ENCODE assay signal across 18 cellular contexts in genomic region chr21:42308914-42309752, GRCh38. TPM values are rescaled to one million over a fixed set of nuclear protein-coding genes. Genes with fewer than 3 reads are reported as not detected.
DNase-seq lines count a peak whose midpoint lies in the region; TF ChIP-seq lines count a peak whose summit lies in the region.
"Had no signal": no experiment of that assay in that cellular context is flagged by ENCODE, and none has a peak within 500 bp of the region (broad histone marks: within the 10 kb centered on the region; RNA-seq: fewer than 3 reads in every experiment).

No MANE protein-coding gene starts in this region.

- H3K9me3 Mint-ChIP-seq in MCF 10A (ENCODE audit: unreplicated experiment) (no peaks in the 10 kb centered on the region), type B pancreatic cell (no peaks in the 10 kb centered on the region)
- H3K9me3 Mint-ChIP-seq: mesothelial cell of epicardium; stimulated activated naive B cell treated with anti-CD40 and anti-IgM and Interleukin-4, amounts not matched to agents 10 μg/mL and 1 μg/mL and 100 μg/mL, for 72 hours had no signal

- in situ Hi-C loops in T47D (cut with HindIII; ENCODE audit: low pct_unique_long_range_greater_than_20kb, low sequenced_read_pairs), result no loop called here
- in situ Hi-C loops in G401 (cut with HindIII; ENCODE audit: low sequenced_read_pairs), result no loop called here

- H3K36me3 Mint-ChIP-seq in MCF 10A (ENCODE audit: insufficient read depth, unreplicated experiment), result no peaks in the 10 kb centered on the region
- H3K36me3 Mint-ChIP-seq in type B pancreatic cell, result no peaks in the 10 kb centered on the region
- H3K36me3 Mint-ChIP-seq: mesothelial cell of epicardium; stimulated activated naive B cell treated with anti-CD40 and anti-IgM and Interleukin-4, amounts not matched to agents 10 μg/mL and 1 μg/mL and 100 μg/mL, for 72 hours had no signal

- no peaks in the 10 kb centered on the region for H3K79me2 ChIP-seq in PC-9 (ENCODE audit: low read depth)
- H3K79me2 ChIP-seq in hepatocyte, result no peaks in the 10 kb centered on the region

- CTCF ChIA-PET in MCF 10A (lab: Yijun Ruan, JAX) (interaction anchor here (0.6 to 4.3 kb wide), 18 partner anchors 8 to 161 kb away, joined by 3 to 23 read pairs (median 4); no protein-coding TSS in a partner anchor), PC-9 (lab: Charles Lee) (interaction anchor here (0.6 to 0.7 kb wide), 4 partner anchors 54 to 434 kb away, joined by 4 to 18 read pairs (median 8); no protein-coding TSS in a partner anchor)

- no peaks in the 10 kb centered on the region for H3K4me1 Mint-ChIP-seq in MCF 10A (ENCODE audit: insufficient read depth, unreplicated experiment)
- H3K4me1 Mint-ChIP-seq in type B pancreatic cell (ENCODE audit: unreplicated experiment), result peaks cover 11% of the 10 kb centered on the region
- H3K4me1 Mint-ChIP-seq: mesothelial cell of epicardium had no signal

- H3K27ac Mint-ChIP-seq in MCF 10A (ENCODE audit: low read depth, unreplicated experiment) (no peak overlapping the region), type B pancreatic cell (no peak overlapping the region)
- H3K27ac Mint-ChIP-seq: mesothelial cell of epicardium; stimulated activated naive B cell treated with anti-CD40 and anti-IgM and Interleukin-4, amounts not matched to agents 10 μg/mL and 1 μg/mL and 100 μg/mL, for 72 hours had no signal

- H3K4me1 ChIP-seq in PC-9 (replicated peaks; ENCODE audit: insufficient read depth) (no peaks in the 10 kb centered on the region), hepatocyte (ENCODE audit: insufficient read depth) (peaks cover 25% of the 10 kb centered on the region)

- 63% methylated on average over 23 of the region's 23 CpGs for WGBS in hepatocyte (ENCODE audit: low lambda C conversion rate, missing lambda C conversion rate)

- POLR2A ChIA-PET in MCF 10A (lab: Yijun Ruan, JAX), result no interaction called here
- POLR2A ChIA-PET in PC-9 (lab: Charles Lee; ENCODE audit: unreplicated experiment), result no interaction called here

- H2AFZ ChIP-seq in PC-9 (0 out of 2 replicates have a peak overlapping the region, but pooled peaks have one; percentile 5), hepatocyte (no peak overlapping the region)

- no peak for TF ChIP-seq CTCF in MCF 10A (IDR thresholded peaks at IDR 0.05; ENCODE audit: unreplicated experiment)
- TF ChIP-seq CTCF in PC-9 (conservative IDR thresholded peaks at IDR 0.05), result no peak
- TF ChIP-seq CTCF in hepatocyte (IDR thresholded peaks at IDR 0.05; ENCODE audit: poor library complexity), result peak; percentile 3
- no peak for TF ChIP-seq CTCF in type B pancreatic cell (conservative IDR thresholded peaks at IDR 0.05)

- no peaks in the 10 kb centered on the region for H3K27me3 Mint-ChIP-seq in MCF 10A (ENCODE audit: insufficient read depth, unreplicated experiment)
- H3K27me3 Mint-ChIP-seq in type B pancreatic cell, result peaks cover 6% of the 10 kb centered on the region

- H3K9me3 ChIP-seq in PC-9 (ENCODE audit: insufficient read depth, low read depth) (no peaks in the 10 kb centered on the region), hepatocyte (ENCODE audit: low read depth) (no peaks in the 10 kb centered on the region)
- H3K9me3 ChIP-seq: esophagus muscularis mucosa, ovary, Peyer's patch had no signal

- H3K4me3 Mint-ChIP-seq in MCF 10A (ENCODE audit: unreplicated experiment) (no peak overlapping the region), type B pancreatic cell (peak overlapping the region; percentile 34)
- H3K4me3 Mint-ChIP-seq: stimulated activated naive B cell treated with anti-CD40 and anti-IgM and Interleukin-4, amounts not matched to agents 10 μg/mL and 1 μg/mL and 100 μg/mL, for 72 hours had no signal

- H3K27ac ChIP-seq in PC-9 (no peak overlapping the region), hepatocyte (no peak overlapping the region)
- H3K27ac ChIP-seq: esophagus muscularis mucosa, ovary had no signal

- H4K20me1 ChIP-seq in PC-9 (ENCODE audit: insufficient read depth), result no peaks in the 10 kb centered on the region
- no peaks in the 10 kb centered on the region for H4K20me1 ChIP-seq in hepatocyte (ENCODE audit: insufficient read depth, poor library complexity, severe bottlenecking)

- H3K4me2 ChIP-seq in PC-9, result no peak overlapping the region
- H3K4me2 ChIP-seq in hepatocyte, result peak overlapping the region; percentile 86

- H3K4me3 ChIP-seq in PC-9 (no peak overlapping the region), hepatocyte (no peak overlapping the region)
- H3K4me3 ChIP-seq: esophagus muscularis mucosa, ovary had no signal

- DNase-seq in T47D (ENCODE audit: low read depth in 1 of 2, low spot score in 1 of 2) (peak; percentile 66 to 77), MCF 10A (ENCODE audit: unreplicated experiment) (no peak), PC-9 (no peak), hepatocyte (ENCODE audit: low spot score) (no peak), type B pancreatic cell (ENCODE audit: extremely low spot score, unreplicated experiment) (no peak), G401 (ENCODE audit: low spot score) (no peak), NCI-H1436 (lab: John Stamatoyannopoulos, UW) (no peak), A172 (ENCODE audit: low spot score) (no peak)

- H3K27me3 ChIP-seq in PC-9 (ENCODE audit: insufficient read depth, low read depth) (no peaks in the 10 kb centered on the region), hepatocyte (no peaks in the 10 kb centered on the region)
- H3K27me3 ChIP-seq: ovary, Peyer's patch had no signal

- BruUV-seq in MCF 10A (replicated peaks; lab: Mats Ljungman, UMichigan), result no TSS peak
- no TSS peak for BruUV-seq in PC-9 (replicated peaks; lab: Mats Ljungman, UMichigan)

- no peaks in the 10 kb centered on the region for H3F3A ChIP-seq in PC-9 (ENCODE audit: insufficient read depth, low read depth)

- H3K36me3 ChIP-seq in PC-9 (ENCODE audit: low read depth), result no peaks in the 10 kb centered on the region
- H3K36me3 ChIP-seq in hepatocyte (replicated peaks; ENCODE audit: insufficient read depth, low read depth), result no peaks in the 10 kb centered on the region
- H3K36me3 ChIP-seq: esophagus muscularis mucosa, ovary, Peyer's patch had no signal

- intact Hi-C loops in MCF 10A (cut with micrococcal nuclease), result loop anchor here (1.0 kb wide), 2 partner anchors 141 to 164 kb away; no protein-coding TSS in a partner anchor
- intact Hi-C loops in PC-9 (cut with micrococcal nuclease; ENCODE audit: unreplicated experiment), result loop anchor here (2.0 kb wide), 1 partner anchor 72 kb away; no protein-coding TSS in a partner anchor

- H3K9me2 ChIP-seq in PC-9 (ENCODE audit: insufficient read depth) (no peaks in the 10 kb centered on the region), hepatocyte (replicated peaks; ENCODE audit: insufficient read depth) (no peaks in the 10 kb centered on the region)

RNA-seq across cellular contexts. Expression of gene TFF3, which starts 6.1 kb away (rescaled TPM):
- total RNA-seq in MCF 10A (2022) (not detected in 2 replicates), PC-9 (2021) (not detected in 2 replicates), hepatocyte (84.4 and 92.0 TPM in 2 replicates), type B pancreatic cell (ENCODE audit: low replicate concordance) (31.5 and 183 TPM in 2 replicates)
- polyA plus RNA-seq in hepatocyte, result 589 and 696 TPM in 2 replicates
- not detected in 2 replicates for total RNA-seq in G401 (2014; rRNA removed; shearing (Covaris generic))
- total RNA-seq in A172 (2014; rRNA removed; shearing (Covaris generic)), result not detected in 2 replicates
- total RNA-seq: astrocyte, mesothelial cell of epicardium had no signal
- polyA plus RNA-seq: AG04450 had no signal

RNA-seq across cellular contexts. Expression of gene TFF2, which starts 41.7 kb away (rescaled TPM):
- not detected in 2 replicates for total RNA-seq in MCF 10A (2022)
- 0.52 TPM in 1 of 2 replicates, not detected in the other for total RNA-seq in PC-9 (2021)
- total RNA-seq in hepatocyte, result 15.5 and 23.9 TPM in 2 replicates
- polyA plus RNA-seq in hepatocyte, result 28.1 and 58.7 TPM in 2 replicates
- total RNA-seq in type B pancreatic cell (ENCODE audit: low replicate concordance), result 5.2 and 11.3 TPM in 2 replicates
- not detected in 2 replicates for total RNA-seq in G401 (2014; rRNA removed; shearing (Covaris generic))
- total RNA-seq in A172 (2014; rRNA removed; shearing (Covaris generic)), result not detected in 2 replicates
- total RNA-seq: astrocyte, dermis blood vessel endothelial cell, esophagus muscularis mucosa, kidney, mesothelial cell of epicardium, ureter had no signal
- polyA plus RNA-seq: AG04450, ovary had no signal

RNA-seq across cellular contexts. Expression of gene TFF1, which starts 57.2 kb away (rescaled TPM):
- total RNA-seq in MCF 10A (2022) (not detected in 2 replicates), PC-9 (2021) (2.2 and 5.7 TPM in 2 replicates), hepatocyte (57.4 and 84.2 TPM in 2 replicates), type B pancreatic cell (ENCODE audit: low replicate concordance) (42.6 and 136 TPM in 2 replicates)
- 140 and 221 TPM in 2 replicates for polyA plus RNA-seq in hepatocyte
- total RNA-seq in G401 (2014; rRNA removed; shearing (Covaris generic)), result not detected in 2 replicates
- not detected in 2 replicates for total RNA-seq in A172 (2014; rRNA removed; shearing (Covaris generic))
- total RNA-seq: astrocyte, dermis blood vessel endothelial cell, esophagus muscularis mucosa, kidney, mesothelial cell of epicardium had no signal
- polyA plus RNA-seq: AG04450, ovary had no signal

Comparison
In these comparisons a context has a peak if more than half of its experiments do, and no peak if none do; other contexts are left out.
1. DNase-seq: peak in T47D (2 of 2); none in MCF 10A (single experiment), PC-9 (0 of 2), hepatocyte (single experiment), type B pancreatic cell (single experiment), G401 (single experiment), NCI-H1436 (single experiment) and A172 (single experiment).
2. RNA of gene TFF3, which starts 6.1 kb away (total RNA-seq): 84.4 to 92.0 TPM in hepatocyte and 31.5 to 183 TPM in type B pancreatic cell; not detected in MCF 10A, not detected in PC-9, not detected in G401 and not detected in A172; every median in the first group is over 10 times any median in the second.